ENCODE assay signal across 1 cellular context in genomic region chr19:7795555-7796161, GRCh38.
TF ChIP-seq lines count a peak whose summit lies in the region.

No MANE protein-coding gene starts in this region.

TF ChIP-seq in K562, 482 proteins besides CTCF, POLR2A, EP300 and RAD21:
- TF ChIP-seq ZBTB11 (CRISPR knock-in tag; IDR thresholded peaks at IDR 0.05) (no peak), TARDBP (IDR thresholded peaks at IDR 0.05) (no peak), KDM1A (IDR thresholded peaks at IDR 0.05) (0 out of 4 replicates have a peak, but pooled peaks of 1 of the 2 experiments have one; percentile 18), ZNF184 (CRISPR knock-in tag; IDR thresholded peaks at IDR 0.05) (no peak), HDAC1 (IDR thresholded peaks at IDR 0.05) (peak in 1 of 2 experiments; percentile 34; a peak in 1 of 4 replicates), CTBP1 (IDR thresholded peaks at IDR 0.05; ENCODE audit: borderline replicate concordance) (peak; percentile 64), TRIM24 (IDR thresholded peaks at IDR 0.05) (peak in 1 of 2 experiments; percentile 36; a peak in 2 of 4 replicates), SOX6 (IDR thresholded peaks at IDR 0.05) (peak; percentile 28; the same call in 1 of the 2 replicates), HCFC1 (IDR thresholded peaks at IDR 0.05; ENCODE audit: low read depth, low read length) (no peak), THRA (IDR thresholded peaks at IDR 0.05) (no peak), ADNP (tag; IDR thresholded peaks at IDR 0.05) (no peak), KHSRP (IDR thresholded peaks at IDR 0.05) (no peak), NFIC (IDR thresholded peaks at IDR 0.05) (peak; percentile 57), ZKSCAN3 (CRISPR knock-in tag; IDR thresholded peaks at IDR 0.05) (no peak), CBFA2T3 (IDR thresholded peaks at IDR 0.05) (peak; percentile 88), STAT5A (IDR thresholded peaks at IDR 0.05; ENCODE audit: borderline replicate concordance, low read length) (peak; percentile 45), MXI1 (IDR thresholded peaks at IDR 0.05; ENCODE audit: low read depth, low read length) (no peak), ZNF134 (CRISPR knock-in tag; conservative IDR thresholded peaks at IDR 0.05) (no peak), PTTG1 (tag; IDR thresholded peaks at IDR 0.05; ENCODE audit: low read depth) (no peak), KLF16 (IDR thresholded peaks at IDR 0.05) (0 out of 2 replicates have a peak, but pooled peaks have one; percentile 32), FOXM1 (IDR thresholded peaks at IDR 0.05; ENCODE audit: low read depth) (no peak), FOXM1 (CRISPR knock-in tag; IDR thresholded peaks at IDR 0.05; ENCODE audit: low read depth) (no peak), NRF1 (conservative IDR thresholded peaks at IDR 0.05 in 1 of 2, IDR thresholded peaks at IDR 0.05 in 1 of 2) (peak; percentile 68 to 70), E2F3 (CRISPR knock-in tag; IDR thresholded peaks at IDR 0.05) (no peak), XRCC5 (IDR thresholded peaks at IDR 0.05; ENCODE audit: low read depth, low read length) (no peak), CBFA2T2 (conservative IDR thresholded peaks at IDR 0.05) (peak; percentile 79), NBN (IDR thresholded peaks at IDR 0.05; ENCODE audit: low read depth) (no peak), TEAD4 (IDR thresholded peaks at IDR 0.05; ENCODE audit: low read length) (peak; percentile 84), TEAD4 (CRISPR knock-in tag; IDR thresholded peaks at IDR 0.05; ENCODE audit: borderline replicate concordance) (no peak), NONO (IDR thresholded peaks at IDR 0.05; ENCODE audit: low read depth in 2 of 2, low read length in 1 of 2) (no peak), NFE2L1 (tag; IDR thresholded peaks at IDR 0.05; ENCODE audit: borderline replicate concordance, low read depth) (no peak), ZBTB8A (IDR thresholded peaks at IDR 0.05; ENCODE audit: partially characterized antibody) (no peak), USF2 (CRISPR knock-in tag; IDR thresholded peaks at IDR 0.05) (no peak), KDM2B (CRISPR knock-in tag; IDR thresholded peaks at IDR 0.05) (no peak), TAL1 (IDR thresholded peaks at IDR 0.05) (peak; percentile 76), E2F6 (IDR thresholded peaks at IDR 0.05; ENCODE audit: borderline replicate concordance in 1 of 2, extremely low read depth in 1 of 2, insufficient read depth in 1 of 2, insufficient read length in 1 of 2, low read depth in 1 of 2, low read length in 1 of 2, poor library complexity in 1 of 2, severe bottlenecking in 1 of 2) (peak in 1 of 2 experiments; percentile 54), MBD1 (CRISPR knock-in tag; IDR thresholded peaks at IDR 0.05) (no peak), BRD4 (IDR thresholded peaks at IDR 0.05) (no peak), MTA2 (IDR thresholded peaks at IDR 0.05; ENCODE audit: low read depth) (0 out of 2 replicates have a peak, but pooled peaks have one; percentile 18), ZFP91 (CRISPR knock-in tag; IDR thresholded peaks at IDR 0.05) (no peak), RBM15 (IDR thresholded peaks at IDR 0.05; ENCODE audit: insufficient read depth, low read length) (no peak), ID3 (CRISPR knock-in tag; IDR thresholded peaks at IDR 0.05) (no peak), ID3 (tag; IDR thresholded peaks at IDR 0.05) (no peak), SMARCA4 (IDR thresholded peaks at IDR 0.05) (no peak), POLR2AphosphoS5 (IDR thresholded peaks at IDR 0.05; ENCODE audit: control insufficient read depth, insufficient read depth, low read depth, low read length) (peak; percentile 31; the same call in 1 of the 2 replicates), CEBPB (tag; IDR thresholded peaks at IDR 0.05) (no peak), TCF3 (CRISPR knock-in tag; IDR thresholded peaks at IDR 0.05) (peak; percentile 71), KLF1 (tag; IDR thresholded peaks at IDR 0.05) (no peak), CHCHD3 (CRISPR knock-in tag; IDR thresholded peaks at IDR 0.05) (no peak), NCOR1 (IDR thresholded peaks at IDR 0.05) (peak; percentile 44; the same call in 1 of the 2 replicates), CREBBP (IDR thresholded peaks at IDR 0.05; ENCODE audit: low read depth, low read length) (no peak), ARID1B (IDR thresholded peaks at IDR 0.05) (peak; percentile 79)
